ENCODE assay signal across 8 cellular contexts in genomic region chrX:40736170-40736505, GRCh38. TPM values are rescaled to one million over a fixed set of nuclear protein-coding genes. Genes with fewer than 3 reads are reported as not detected.
A peak's percentile ranks its signal among the peaks of the same experiment; 100 is the strongest.
DNase-seq lines count a peak whose midpoint lies in the region; ATAC-seq lines count a peak whose summit lies in the region.

No MANE protein-coding gene starts in this region.

- peak overlapping the region; percentile 81 for H3K4me3 Mint-ChIP-seq in activated naive CD4-positive, alpha-beta T cell treated with anti-CD3 and anti-CD28 coated beads, Interleukin-2, amount 10 ng/mL, durations not matched to agents 7 days and 5 days
- peak overlapping the region; percentile 89 for H3K4me3 Mint-ChIP-seq in activated naive CD8-positive, alpha-beta T cell
- H3K4me3 Mint-ChIP-seq in stimulated activated naive CD8-positive, alpha-beta T cell treated with anti-CD3 and anti-CD28 coated beads, Interleukin-15, Interleukin-2, amounts not matched to agents 100 ng/mL and 50 ng/mL, for 24 hours = peak overlapping the region; percentile 84

- H3K9ac ChIP-seq in iPS-15b (ENCODE audit: low read depth, low read length) = peak overlapping the region; percentile 28

- CTCF ChIA-PET in activated naive CD4-positive, alpha-beta T cell treated with anti-CD3 and anti-CD28 coated beads, Interleukin-2, amount 10 ng/mL, durations not matched to agents 7 days and 5 days (lab: Charles Lee) = interaction anchor here (1.8 kb wide), 1 partner anchor 84 kb away, joined by 5 read pairs; no protein-coding TSS in a partner anchor

- peak overlapping the region; percentile 93 for H3K27ac Mint-ChIP-seq in activated naive CD4-positive, alpha-beta T cell treated with anti-CD3 and anti-CD28 coated beads, Interleukin-2, amount 10 ng/mL, durations not matched to agents 7 days and 5 days
- peak overlapping the region; percentile 95 for H3K27ac Mint-ChIP-seq in activated naive CD8-positive, alpha-beta T cell
- peak overlapping the region; percentile 94 for H3K27ac Mint-ChIP-seq in stimulated activated naive CD8-positive, alpha-beta T cell treated with anti-CD3 and anti-CD28 coated beads, Interleukin-15, Interleukin-2, amounts not matched to agents 100 ng/mL and 50 ng/mL, for 24 hours

- peaks cover 31% of the 10 kb centered on the region for H3K4me1 Mint-ChIP-seq in activated naive CD4-positive, alpha-beta T cell treated with anti-CD3 and anti-CD28 coated beads, Interleukin-2, amount 10 ng/mL, durations not matched to agents 7 days and 5 days
- peaks cover 54% of the 10 kb centered on the region for H3K4me1 Mint-ChIP-seq in activated naive CD8-positive, alpha-beta T cell (ENCODE audit: low read depth)
- peaks cover 46% of the 10 kb centered on the region for H3K4me1 Mint-ChIP-seq in stimulated activated naive CD8-positive, alpha-beta T cell treated with anti-CD3 and anti-CD28 coated beads, Interleukin-15, Interleukin-2, amounts not matched to agents 100 ng/mL and 50 ng/mL, for 24 hours (ENCODE audit: low read depth)

- H3K36me3 ChIP-seq in iPS-15b (ENCODE audit: control insufficient read depth, insufficient read depth, low read length) = no peaks in the 10 kb centered on the region

- no peaks in the 10 kb centered on the region for H3K27me3 Mint-ChIP-seq in activated naive CD4-positive, alpha-beta T cell treated with anti-CD3 and anti-CD28 coated beads, Interleukin-2, amount 10 ng/mL, durations not matched to agents 7 days and 5 days
- H3K27me3 Mint-ChIP-seq in activated naive CD8-positive, alpha-beta T cell = no peaks in the 10 kb centered on the region
- no peaks in the 10 kb centered on the region for H3K27me3 Mint-ChIP-seq in stimulated activated naive CD8-positive, alpha-beta T cell treated with anti-CD3 and anti-CD28 coated beads, Interleukin-15, Interleukin-2, amounts not matched to agents 100 ng/mL and 50 ng/mL, for 24 hours

- no peak for ATAC-seq in GM19397 (IDR thresholded peaks at IDR 0.05; ENCODE audit: unreplicated experiment)

- H3K9me3 Mint-ChIP-seq in activated naive CD4-positive, alpha-beta T cell treated with anti-CD3 and anti-CD28 coated beads, Interleukin-2, amount 10 ng/mL, durations not matched to agents 7 days and 5 days = no peaks in the 10 kb centered on the region
- H3K9me3 Mint-ChIP-seq in activated naive CD8-positive, alpha-beta T cell (ENCODE audit: low read depth) = no peaks in the 10 kb centered on the region
- no peaks in the 10 kb centered on the region for H3K9me3 Mint-ChIP-seq in stimulated activated naive CD8-positive, alpha-beta T cell treated with anti-CD3 and anti-CD28 coated beads, Interleukin-15, Interleukin-2, amounts not matched to agents 100 ng/mL and 50 ng/mL, for 24 hours

- DNase-seq in activated naive CD4-positive, alpha-beta T cell treated with anti-CD3 and anti-CD28 coated beads, Interleukin-2, amount 10 ng/mL, durations not matched to agents 7 days and 5 days = no peak
- no peak for DNase-seq in activated naive CD4-positive, alpha-beta T cell treated with anti-CD3 and anti-CD28 coated beads, Interleukin-2, amount 50 U/mL, for 16 hours
- DNase-seq in NCI-H1105 (lab: John Stamatoyannopoulos, UW) = no peak
- no peak for DNase-seq in ureter (ENCODE audit: low spot score)

- peak overlapping the region; percentile 75 for H3K4me3 ChIP-seq in iPS-15b (ENCODE audit: low read depth, low read length)

- H3K27me3 ChIP-seq in iPS-15b (ENCODE audit: control insufficient read depth, insufficient read depth, low read length) = no peaks in the 10 kb centered on the region

- H3K9me3 ChIP-seq in iPS-15b (ENCODE audit: control insufficient read depth, insufficient read depth, low read length) = no peaks in the 10 kb centered on the region

- peaks cover 12% of the 10 kb centered on the region for H3K36me3 Mint-ChIP-seq in activated naive CD4-positive, alpha-beta T cell treated with anti-CD3 and anti-CD28 coated beads, Interleukin-2, amount 10 ng/mL, durations not matched to agents 7 days and 5 days
- no peaks in the 10 kb centered on the region for H3K36me3 Mint-ChIP-seq in activated naive CD8-positive, alpha-beta T cell
- peaks cover 13% of the 10 kb centered on the region for H3K36me3 Mint-ChIP-seq in stimulated activated naive CD8-positive, alpha-beta T cell treated with anti-CD3 and anti-CD28 coated beads, Interleukin-15, Interleukin-2, amounts not matched to agents 100 ng/mL and 50 ng/mL, for 24 hours (ENCODE audit: low read depth)

- peaks cover 3% of the 10 kb centered on the region for H3K4me1 ChIP-seq in iPS-15b (ENCODE audit: control insufficient read depth, insufficient read depth, low read length)

RNA-seq across cellular contexts. Expression of gene MED14, which starts 0.8 kb away (rescaled TPM):
- 58.6 TPM for total RNA-seq in ureter
